14 cellular contexts compared by ENCODE assay signal in the genomic region with DNA sequence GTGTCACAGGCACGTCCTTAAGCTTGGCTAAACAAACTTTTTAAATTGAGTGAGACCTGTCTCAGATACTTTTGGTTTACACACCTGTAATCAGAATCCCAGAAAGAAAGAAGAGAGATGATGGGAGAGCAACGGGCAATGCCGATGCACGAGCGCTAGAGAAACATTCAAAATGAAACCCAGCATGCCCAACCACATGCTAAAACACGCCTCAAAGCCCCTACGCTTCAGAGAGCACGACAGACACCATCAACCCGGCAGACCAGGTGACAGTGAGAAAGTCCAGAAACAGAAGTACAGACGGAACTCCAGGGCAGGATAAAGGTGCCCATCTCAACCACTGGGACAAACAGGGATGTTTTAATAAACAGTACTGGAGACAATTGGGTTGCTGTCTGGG.
DNase-seq lines count a peak whose midpoint lies in the region; ATAC-seq and TF ChIP-seq lines count a peak whose summit lies in the region.
"Had no signal": no experiment of that assay in that cellular context is flagged by ENCODE, and none has a peak within 500 bp of the region (broad histone marks: within the 10 kb centered on the region; RNA-seq: fewer than 3 reads in every experiment).

No MANE protein-coding gene starts in this region.

- H3K27me3 Mint-ChIP-seq in effector memory CD8-positive, alpha-beta T cell: no peaks in the 10 kb centered on the region
- H3K27me3 Mint-ChIP-seq: brain had no signal

- no peak for TF ChIP-seq POLR2A in spleen (IDR thresholded peaks at IDR 0.05)
- TF ChIP-seq POLR2A in tibial nerve (IDR thresholded peaks at IDR 0.05): no peak

- TF ChIP-seq EP300 in tibial nerve (IDR thresholded peaks at IDR 0.05): no peak

- H3K27me3 ChIP-seq in spleen (replicated peaks in 1 of 7) (no peaks in the 10 kb centered on the region), A673 (replicated peaks; ENCODE audit: insufficient read depth, low read depth, low read length, poor library complexity) (no peaks in the 10 kb centered on the region), tibial nerve (no peaks in the 10 kb centered on the region)
- H3K27me3 ChIP-seq: pancreas had no signal

- POLR2A ChIA-PET in A673 (lab: Charles Lee; ENCODE audit: low non-redundant PET): no interaction called here

- peak overlapping the region; percentile 67 to 69 for H3K4me3 Mint-ChIP-seq in effector memory CD8-positive, alpha-beta T cell
- H3K4me3 Mint-ChIP-seq: brain had no signal

- H3K27ac ChIP-seq in spleen (peak overlapping the region in 1 of 8 donors; percentile 2), A673 (ENCODE audit: low read depth, low read length, poor library complexity, severe bottlenecking) (no peak overlapping the region), tibial nerve (peak overlapping the region in 2 of 4 donors; percentile 90 to 92)
- H3K27ac ChIP-seq: pancreas had no signal

- peak; percentile 62 for ATAC-seq in HG03060 (IDR thresholded peaks at IDR 0.05; ENCODE audit: low read depth, unreplicated experiment)
- ATAC-seq in effector memory CD8-positive, alpha-beta T cell (replicated peaks): peak; percentile 61
- ATAC-seq: pancreas had no signal

- peaks cover 30 to 31% of the 10 kb centered on the region in 2 donors for H3K4me1 Mint-ChIP-seq in effector memory CD8-positive, alpha-beta T cell (ENCODE audit: low read depth in 2 of 2)

- BruUV-seq in A673 (replicated peaks; lab: Mats Ljungman, UMichigan): no TSS peak

- H3K4me1 ChIP-seq in spleen: peaks cover 0 to 83% (median 46%) of the 10 kb centered on the region in 6 donors
- H3K4me1 ChIP-seq in A673 (ENCODE audit: insufficient read depth, low read length, poor library complexity, severe bottlenecking): no peaks in the 10 kb centered on the region
- H3K4me1 ChIP-seq in tibial nerve: peaks cover 0 to 73% (median 44%) of the 10 kb centered on the region in 4 donors

- H3K9me3 ChIP-seq in spleen (no peaks in the 10 kb centered on the region), A673 (ENCODE audit: low read depth, low read length, poor library complexity, severe bottlenecking) (peaks cover 5% of the 10 kb centered on the region), tibial nerve (no peaks in the 10 kb centered on the region)
- H3K9me3 ChIP-seq: pancreas had no signal

- CTCF ChIA-PET in A673 (lab: Charles Lee): no interaction called here

- no peaks in the 10 kb centered on the region for H3K9me3 Mint-ChIP-seq in effector memory CD8-positive, alpha-beta T cell

- 76 to 85% (median 82%) methylated on average over 10 of the region's 10 CpGs for WGBS in spleen, 5 donors
- 94% methylated on average over 10 of the region's 10 CpGs for WGBS in tibial nerve, 2 donors

- in situ Hi-C loops in GM13977 (cut with MboI; ENCODE audit: low pct_unique_long_range_greater_than_20kb, low sequenced_read_pairs, unreplicated experiment): no loop called here

- intact Hi-C loops in spleen (cut with DNase I; ENCODE audit: low total_unique reads) (no loop called here), A673 (cut with micrococcal nuclease; ENCODE audit: unreplicated experiment) (no loop called here)

- H3K4me3 ChIP-seq in spleen: peak overlapping the region in 1 of 8 donors; percentile 23
- no peak overlapping the region for H3K4me3 ChIP-seq in A673 (ENCODE audit: low read depth, low read length, poor library complexity, severe bottlenecking)
- no peak overlapping the region for H3K4me3 ChIP-seq in tibial nerve
- H3K4me3 ChIP-seq: pancreas had no signal

- peaks cover 0 to 12% (median 0%) of the 10 kb centered on the region in 6 donors for H3K36me3 ChIP-seq in spleen
- H3K36me3 ChIP-seq in A673 (ENCODE audit: insufficient read depth, low read length, poor library complexity, severe bottlenecking): no peaks in the 10 kb centered on the region
- no peaks in the 10 kb centered on the region for H3K36me3 ChIP-seq in tibial nerve
- H3K36me3 ChIP-seq: pancreas had no signal

- H3K36me3 Mint-ChIP-seq in effector memory CD8-positive, alpha-beta T cell (ENCODE audit: insufficient read depth): peaks cover 4% of the 10 kb centered on the region

- TF ChIP-seq CTCF in GM13977 (IDR thresholded peaks at IDR 0.05; ENCODE audit: extremely low read depth, insufficient read depth, missing control alignments) (no peak), spleen (IDR thresholded peaks at IDR 0.05 in 8 of 11, conservative IDR thresholded peaks at IDR 0.05 in 3 of 11) (no peak), A673 (conservative IDR thresholded peaks at IDR 0.05; ENCODE audit: low read depth, low read length) (no peak), tibial nerve (IDR thresholded peaks at IDR 0.05) (no peak)

- peak overlapping the region; percentile 73 to 80 for H3K27ac Mint-ChIP-seq in effector memory CD8-positive, alpha-beta T cell

- peak; percentile 62 for DNase-seq in GM13977 (ENCODE audit: low spot score)
- DNase-seq in effector memory CD8-positive, alpha-beta T cell: no peak
- peak; percentile 47 for DNase-seq in spleen
- DNase-seq in A673 (ENCODE audit: low spot score): no peak
- DNase-seq in DMS79 (lab: John Stamatoyannopoulos, UW): no peak
- no peak for DNase-seq in tibial nerve (ENCODE audit: low spot score in 2 of 2)
- DNase-seq: activated naive CD4-positive, alpha-beta T cell treated with Interleukin-2 at 50 U/mL for 16 hours; C1 segment of cervical spinal cord; KBM-7; NCI-H1092 treated with DMSO at 0.1 percent for 48 hours; NCI-H82 had no signal

Comparison
In these comparisons a context has a peak if more than half of its experiments do, and no peak if none do; other contexts are left out.
1. DNase-seq: peak in GM13977 (single experiment) and spleen (single experiment); none in effector memory CD8-positive, alpha-beta T cell (0 of 3), A673 (single experiment), DMS79 (single experiment) and tibial nerve (0 of 2).